Comparison of ENCODE assay signal across 24 cellular contexts in the genomic region with DNA sequence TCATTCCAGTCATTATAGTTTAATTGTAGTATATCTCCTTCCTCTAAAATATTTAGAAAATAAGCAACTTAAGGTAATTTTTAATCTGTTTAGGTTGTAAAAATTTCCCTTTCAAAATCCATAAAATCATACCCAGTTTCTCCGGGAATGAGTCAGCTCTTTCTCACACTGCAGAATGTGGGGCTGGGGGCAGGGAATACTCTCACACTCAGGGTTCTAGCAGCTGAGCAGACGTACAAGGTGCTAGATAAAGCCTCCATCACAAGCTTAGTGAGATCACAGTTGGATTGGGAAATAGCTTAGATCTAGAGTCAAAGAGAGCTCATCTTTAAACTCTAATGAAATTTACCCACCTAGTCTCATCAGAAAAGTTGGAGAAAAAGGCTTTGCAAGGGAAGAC.
DNase-seq lines count a peak whose midpoint lies in the region; ATAC-seq, FAIRE-seq and TF ChIP-seq lines count a peak whose summit lies in the region.
"Had no signal": no experiment of that assay in that cellular context is flagged by ENCODE, and none has a peak within 500 bp of the region (broad histone marks: within the 10 kb centered on the region; RNA-seq: fewer than 3 reads in every experiment).

No MANE protein-coding gene starts in this region.

- no peaks in the 10 kb centered on the region for H3K9me3 Mint-ChIP-seq in activated CD8-positive, alpha-beta T cell treated with anti-CD3 and anti-CD28 coated beads for 36 hours
- H3K9me3 Mint-ChIP-seq: CD4-positive, CD25-positive, alpha-beta regulatory T cell had no signal

- TF ChIP-seq POLR2A in HepG2 (IDR thresholded peaks at IDR 0.05; ENCODE audit: insufficient read depth in 1 of 2, low read depth in 2 of 2, low read length in 2 of 2) (no peak), right lobe of liver (IDR thresholded peaks at IDR 0.05) (no peak)

- no peak overlapping the region for H3K4me3 ChIP-seq in HepG2 (replicated peaks in 1 of 3; ENCODE audit: insufficient read depth in 1 of 3, low read depth in 2 of 3, low read length in 3 of 3)
- H3K4me3 ChIP-seq in right lobe of liver, result no peak overlapping the region
- H3K4me3 ChIP-seq in fibroblast of pulmonary artery (replicated peaks; ENCODE audit: low read depth, low read length), result no peak overlapping the region
- H3K4me3 ChIP-seq: K562, PC-9 had no signal

- DNase-seq in HepG2 (ENCODE audit: low spot score) (no peak), right lobe of liver (no peak), amniotic epithelial cell (ENCODE audit: low read depth) (peak; percentile 59), fibroblast of pulmonary artery (ENCODE audit: low read depth) (peak; percentile 6), SKM-1 (lab: John Stamatoyannopoulos, UW; ENCODE audit: unreplicated experiment) (no peak), NCI-H774 (lab: John Stamatoyannopoulos, UW) (no peak)
- DNase-seq in activated CD8-positive, alpha-beta T cell treated with anti-CD3 and anti-CD28 coated beads for 36 hours, result no peak
- DNase-seq: CD4-positive, CD25-positive, alpha-beta regulatory T cell; COR-L47; DMS 273 treated with DMSO at 0.1 percent for 48 hours; GF-D8; NCI-H1105 treated with DMSO at 0.1 percent for 48 hours; NCI-H1694; NCI-H2081 treated with DMSO at 0.1 percent for 48 hours; NCI-H510A; PC-9; SIG-M5 had no signal

- intact Hi-C loops in HepG2 (cut with micrococcal nuclease; ENCODE audit: unreplicated experiment) (no loop called here), right lobe of liver (cut with DNase I) (no loop called here)
- intact Hi-C loops in activated CD8-positive, alpha-beta T cell treated with anti-CD3 and anti-CD28 coated beads for 36 hours (cut with micrococcal nuclease), result no loop called here

- H3K27ac ChIP-seq in HepG2 (ENCODE audit: extremely low read length, insufficient read depth, low read length) (no peak overlapping the region), right lobe of liver (no peak overlapping the region)
- H3K27ac ChIP-seq: 22Rv1, PC-9, RWPE1 had no signal

- no peak overlapping the region for H2AFZ ChIP-seq in HepG2 (ENCODE audit: low read length)
- H2AFZ ChIP-seq: PC-9 had no signal

- CTCF ChIA-PET in HepG2 (lab: Yijun Ruan, JAX; ENCODE audit: low intra/inter-chr PET ratio, low total read pairs), result no interaction called here
- CTCF ChIA-PET in activated CD8-positive, alpha-beta T cell treated with anti-CD3 and anti-CD28 coated beads for 36 hours (lab: Charles Lee), result no interaction called here

- no peak for FAIRE-seq in HepG2 (lab: Jason Lieb, UNC)
- FAIRE-seq: GM19239, H1, K562 had no signal

- in situ Hi-C loops in HepG2 (cut with HindIII; ENCODE audit: extremely low pct_ligation_motif_present, low pct_unique_long_range_greater_than_20kb), result no loop called here

- H3K36me3 Mint-ChIP-seq in activated CD8-positive, alpha-beta T cell treated with anti-CD3 and anti-CD28 coated beads for 36 hours (ENCODE audit: low read depth), result no peaks in the 10 kb centered on the region
- H3K36me3 Mint-ChIP-seq: CD4-positive, CD25-positive, alpha-beta regulatory T cell had no signal

- POLR2A ChIA-PET in HepG2 (lab: Yijun Ruan, JAX), result no interaction called here
- POLR2A ChIA-PET in activated CD8-positive, alpha-beta T cell treated with anti-CD3 and anti-CD28 coated beads for 36 hours (lab: Charles Lee), result no interaction called here

- no peak overlapping the region for H3K4me2 ChIP-seq in HepG2 (ENCODE audit: low read depth, low read length)
- H3K4me2 ChIP-seq: PC-9 had no signal

- peaks cover 4% of the 10 kb centered on the region for H3K4me1 Mint-ChIP-seq in activated CD8-positive, alpha-beta T cell treated with anti-CD3 and anti-CD28 coated beads for 36 hours (ENCODE audit: low read depth)
- H3K4me1 Mint-ChIP-seq: CD4-positive, CD25-positive, alpha-beta regulatory T cell had no signal

- H3K79me2 ChIP-seq in HepG2 (ENCODE audit: insufficient read depth, low read length), result no peaks in the 10 kb centered on the region

- TF ChIP-seq EP300 in HepG2 (IDR thresholded peaks at IDR 0.05; ENCODE audit: low read depth in 2 of 2, low read length in 2 of 2), result no peak
- no peak for TF ChIP-seq EP300 in HepG2 (CRISPR knock-in tag; IDR thresholded peaks at IDR 0.05; ENCODE audit: borderline replicate concordance)

- no peak overlapping the region for H3K9ac ChIP-seq in HepG2 (ENCODE audit: insufficient read depth, low read depth, low read length)

- H3K4me1 ChIP-seq in HepG2 (ENCODE audit: insufficient read depth, low read length) (no peaks in the 10 kb centered on the region), right lobe of liver (no peaks in the 10 kb centered on the region)

- BruUV-seq in HepG2 (replicated peaks; lab: Mats Ljungman, UMichigan), result no TSS peak

- no peak overlapping the region for H3K4me3 Mint-ChIP-seq in activated CD8-positive, alpha-beta T cell treated with anti-CD3 and anti-CD28 coated beads for 36 hours
- H3K4me3 Mint-ChIP-seq: CD4-positive, CD25-positive, alpha-beta regulatory T cell had no signal

- no peaks in the 10 kb centered on the region for H4K20me1 ChIP-seq in HepG2 (ENCODE audit: insufficient read depth, low read length)

- H3K27me3 Mint-ChIP-seq in activated CD8-positive, alpha-beta T cell treated with anti-CD3 and anti-CD28 coated beads for 36 hours, result peaks cover 8% of the 10 kb centered on the region
- H3K27me3 Mint-ChIP-seq: CD4-positive, CD25-positive, alpha-beta regulatory T cell had no signal

- TF ChIP-seq CTCF in HepG2 (CRISPR knock-in tag; IDR thresholded peaks at IDR 0.05) (no peak), right lobe of liver (IDR thresholded peaks at IDR 0.05) (no peak), fibroblast of pulmonary artery (IDR thresholded peaks at IDR 0.05; ENCODE audit: low read length, missing control alignments) (no peak)
- no peak for TF ChIP-seq CTCF in activated CD8-positive, alpha-beta T cell treated with anti-CD3 and anti-CD28 coated beads for 36 hours (IDR thresholded peaks at IDR 0.05)

- H3K36me3 ChIP-seq in HepG2 (replicated peaks in 1 of 2; ENCODE audit: control insufficient read depth in 1 of 2, insufficient read depth in 2 of 2, low read length in 2 of 2) (no peaks in the 10 kb centered on the region), right lobe of liver (no peaks in the 10 kb centered on the region)

- 16% methylated on average over 2 of the region's 2 CpGs for WGBS in HepG2 (ENCODE audit: low lambda C conversion rate)
- WGBS in right lobe of liver (ENCODE audit: insufficient coverage, low coverage, low lambda C conversion rate, missing lambda C conversion rate), result 53% methylated on average over 2 of the region's 2 CpGs

- H3K27ac Mint-ChIP-seq in activated CD8-positive, alpha-beta T cell treated with anti-CD3 and anti-CD28 coated beads for 36 hours, result no peak overlapping the region
- H3K27ac Mint-ChIP-seq: CD4-positive, CD25-positive, alpha-beta regulatory T cell had no signal

- H3K9me3 ChIP-seq in HepG2 (ENCODE audit: low read length) (no peaks in the 10 kb centered on the region), right lobe of liver (no peaks in the 10 kb centered on the region)

- no peak for TF ChIP-seq RAD21 in HepG2 (CRISPR knock-in tag; IDR thresholded peaks at IDR 0.05)

- no peaks in the 10 kb centered on the region for H3K27me3 ChIP-seq in HepG2 (ENCODE audit: control insufficient read depth in 1 of 2, insufficient read depth in 2 of 2, low read length in 2 of 2)
- H3K27me3 ChIP-seq in right lobe of liver, result no peaks in the 10 kb centered on the region

- ATAC-seq in HepG2 (no peak), right lobe of liver (no peak), GM18858 (IDR thresholded peaks at IDR 0.05; ENCODE audit: unreplicated experiment) (no peak)
- no peak for ATAC-seq in activated CD8-positive, alpha-beta T cell treated with anti-CD3 and anti-CD28 coated beads for 36 hours
- ATAC-seq: K562, SK-N-SH treated with all-trans-retinoic acid at 6 μM for 48 hours had no signal

TF ChIP-seq in HepG2, 621 proteins besides CTCF, POLR2A, EP300 and RAD21:
- TF ChIP-seq NFE2L2 (IDR thresholded peaks at IDR 0.05; ENCODE audit: low read length) (peak; percentile 24; the same call in 1 of the 2 replicates), ARNTL (CRISPR knock-in tag; IDR thresholded peaks at IDR 0.05) (no peak)

Comparison
In these comparisons a context has a peak if more than half of its experiments do, and no peak if none do; other contexts are left out.
1. DNase-seq: peak in amniotic epithelial cell (single experiment) and fibroblast of pulmonary artery (single experiment); none in HepG2 (single experiment), right lobe of liver (0 of 3), activated CD8-positive, alpha-beta T cell treated with anti-CD3 and anti-CD28 coated beads for 36 hours (single experiment), SKM-1 (single experiment) and NCI-H774 (single experiment).